Comparison of ENCODE assay signal across 13 cellular contexts in the genomic region with DNA sequence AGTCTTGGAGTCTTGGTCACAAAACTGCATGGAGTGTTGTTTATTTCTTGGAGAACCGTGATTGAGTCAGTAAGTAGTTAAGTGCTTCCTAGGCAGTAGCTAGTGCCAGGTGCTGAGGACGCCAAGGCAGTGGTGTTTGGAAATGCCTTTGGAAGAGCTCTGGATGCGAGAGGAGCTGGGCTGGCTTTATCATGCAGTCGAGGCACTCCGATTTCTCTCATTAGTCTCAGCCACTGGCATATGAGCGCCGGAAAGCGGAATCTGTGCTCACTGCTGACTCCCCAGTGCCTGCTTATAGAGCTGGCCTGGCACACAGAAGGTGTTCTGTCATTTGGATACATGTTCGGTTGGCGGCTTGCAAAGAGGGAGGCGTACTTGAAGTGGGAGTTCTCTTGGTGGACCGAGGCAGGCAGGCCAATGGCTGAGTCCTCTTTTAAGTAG. TPM values are rescaled to one million over a fixed set of nuclear protein-coding genes. Genes with fewer than 3 reads are reported as not detected.
DNase-seq lines count a peak whose midpoint lies in the region; ATAC-seq, FAIRE-seq and TF ChIP-seq lines count a peak whose summit lies in the region.
"Had no signal": no experiment of that assay in that cellular context is flagged by ENCODE, and none has a peak within 500 bp of the region (broad histone marks: within the 10 kb centered on the region; RNA-seq: fewer than 3 reads in every experiment).

No MANE protein-coding gene starts in this region.

- no peak for FAIRE-seq in K562 (lab: Jason Lieb, UNC)

- TF ChIP-seq RAD21 in K562 (CRISPR knock-in tag; conservative IDR thresholded peaks at IDR 0.05 in 1 of 2, IDR thresholded peaks at IDR 0.05 in 1 of 2): no peak

- H4K20me1 ChIP-seq in KMS-11 (ENCODE audit: insufficient read depth) (no peaks in the 10 kb centered on the region), K562 (replicated peaks; ENCODE audit: control insufficient read depth, insufficient read depth, low read length) (peaks cover 8% of the 10 kb centered on the region)

- POLR2A ChIA-PET in K562 (lab: Yijun Ruan, JAX): interaction anchor here (0.7 to 14.3 kb wide), 8 partner anchors 16 to 144 kb away, joined by 3 to 383 read pairs (median 3); no protein-coding TSS in a partner anchor
- POLR2A ChIA-PET in RWPE1 (lab: Yijun Ruan, JAX; ENCODE audit: low non-redundant PET): no interaction called here

- H3K27me3 ChIP-seq in KMS-11 (ENCODE audit: insufficient read depth, low read depth) (no peaks in the 10 kb centered on the region), K562 (ENCODE audit: control insufficient read depth in 2 of 2, insufficient read depth in 2 of 2, low read length in 2 of 2) (no peaks in the 10 kb centered on the region), tibial artery (no peaks in the 10 kb centered on the region), spleen (replicated peaks in 1 of 7) (no peaks in the 10 kb centered on the region)

- H2AFZ ChIP-seq in KMS-11 (ENCODE audit: low read depth): no peak overlapping the region
- H2AFZ ChIP-seq in K562 (ENCODE audit: low read depth, low read length): no peak overlapping the region

- no peak for TF ChIP-seq POLR2A in K562 (conservative IDR thresholded peaks at IDR 0.05)
- no peak for TF ChIP-seq POLR2A in spleen (IDR thresholded peaks at IDR 0.05)

- H3K79me2 ChIP-seq in KMS-11 (ENCODE audit: insufficient read depth, low read depth) (peaks cover 79% of the 10 kb centered on the region), K562 (ENCODE audit: control insufficient read depth, insufficient read depth, low read length) (peaks cover 69% of the 10 kb centered on the region)

- H3K27ac ChIP-seq in KMS-11 (peak overlapping the region; percentile 66), K562 (ENCODE audit: extremely low read depth, low read depth, low read length) (no peak overlapping the region), tibial artery (no peak overlapping the region), spleen (peak overlapping the region in 2 of 8 donors; percentile 12 to 24), RWPE1 (no peak overlapping the region)

- H3K9me1 ChIP-seq in K562 (ENCODE audit: control insufficient read depth, insufficient read depth, low read length): no peaks in the 10 kb centered on the region

- no peak for DNase-seq in K562 (ENCODE audit: extremely low read depth in 1 of 4, low spot score in 3 of 4)
- peak; percentile 37 for DNase-seq in left lobe of liver (ENCODE audit: low spot score)
- peak; percentile 70 to 72 for DNase-seq in tibial artery
- DNase-seq in spleen: no peak
- no peak for DNase-seq in RWPE1 (ENCODE audit: low spot score)
- DNase-seq in stimulated activated CD4-positive, alpha-beta T cell treated with anti-CD3 and anti-CD28 coated beads, Interleukin-4, amount 100 ng/mL, for 4 hours: no peak
- DNase-seq: activated naive CD8-positive, alpha-beta T cell treated with anti-CD3 and anti-CD28 coated beads, Interleukin-2, amount 10 ng/mL, durations not matched to agents 7 days and 5 days; cerebellar nuclear complex; NCI-H1417 treated with DMSO at 0.1 percent for 48 hours; NCI-H510A; stimulated activated CD4-positive, alpha-beta T cell treated with anti-CD3 and anti-CD28 coated beads, Interleukin-2, amount 100 ng/mL, for 48 hours had no signal

- H3K36me3 ChIP-seq in KMS-11 (ENCODE audit: insufficient read depth): no peaks in the 10 kb centered on the region
- no peaks in the 10 kb centered on the region; the same call in 1 of the 3 replicates for H3K36me3 ChIP-seq in K562 (ENCODE audit: control insufficient read depth, insufficient read depth, low read length)
- no peaks in the 10 kb centered on the region for H3K36me3 ChIP-seq in tibial artery
- peaks cover 0 to 6% (median 0%) of the 10 kb centered on the region in 6 donors for H3K36me3 ChIP-seq in spleen

- peaks cover 41% of the 10 kb centered on the region for H3K4me1 ChIP-seq in KMS-11 (ENCODE audit: low read depth, poor library complexity, severe bottlenecking)
- peaks cover 66 to 74% of the 10 kb centered on the region in 2 experiments for H3K4me1 ChIP-seq in K562 (replicated peaks in 1 of 2; ENCODE audit: control insufficient read depth in 2 of 2, insufficient read depth in 2 of 2, low read length in 2 of 2)
- peaks cover 0 to 55% (median 29%) of the 10 kb centered on the region in 4 donors for H3K4me1 ChIP-seq in tibial artery
- H3K4me1 ChIP-seq in spleen: peaks cover 37 to 92% (median 76%) of the 10 kb centered on the region in 6 donors

- no peak for ATAC-seq in K562
- ATAC-seq in left lobe of liver: no peak
- ATAC-seq: stimulated activated memory B cell treated with anti-CD40 and anti-IgM and Interleukin-4, amounts not matched to agents 10 μg/mL and 1 μg/mL and 100 μg/mL, for 72 hours had no signal

- TF ChIP-seq CTCF in KMS-11 (conservative IDR thresholded peaks at IDR 0.05; ENCODE audit: low read depth, low read length) (no peak), K562 (IDR thresholded peaks at IDR 0.05 in 2 of 3, conservative IDR thresholded peaks at IDR 0.05 in 1 of 3; ENCODE audit: insufficient read depth in 2 of 3, low read depth in 1 of 3, low read length in 3 of 3) (no peak), tibial artery (IDR thresholded peaks at IDR 0.05) (no peak), spleen (IDR thresholded peaks at IDR 0.05 in 8 of 11, conservative IDR thresholded peaks at IDR 0.05 in 3 of 11) (no peak), RWPE1 (conservative IDR thresholded peaks at IDR 0.05; ENCODE audit: low read depth) (no peak)

- H3K4me3 ChIP-seq in KMS-11 (IDR thresholded peaks at IDR 0.05; ENCODE audit: insufficient read depth, low read depth, low read length) (no peak overlapping the region), K562 (no peak overlapping the region), tibial artery (peak overlapping the region; percentile 6 to 13), spleen (peak overlapping the region in 2 of 8 donors; percentile 82 to 93)

- in situ Hi-C loops in K562 (cut with MboI): no loop called here

- CTCF ChIA-PET in K562 (lab: Yijun Ruan, JAX; ENCODE audit: low intra/inter-chr PET ratio) (no interaction called here), RWPE1 (lab: Yijun Ruan, JAX) (interaction anchor here (0.5 kb wide), 1 partner anchor 144 kb away, joined by 3 read pairs; no protein-coding TSS in a partner anchor)

- no peak for TF ChIP-seq EP300 in K562 (IDR thresholded peaks at IDR 0.05; ENCODE audit: low read length)

- intact Hi-C loops in K562 (cut with micrococcal nuclease): no loop called here
- intact Hi-C loops in tibial artery (cut with DNase I; ENCODE audit: low total_unique reads): loop anchor here (5.0 kb wide), 4 partner anchors 63 to 487 kb away; partner anchors contain the start of genes MAN1A2 and TRIM45
- intact Hi-C loops in spleen (cut with DNase I; ENCODE audit: low total_unique reads): loop anchor here (5.0 kb wide), 1 partner anchor 63 kb away; no protein-coding TSS in a partner anchor

- H3K9ac ChIP-seq in KMS-11 (no peak overlapping the region), K562 (ENCODE audit: insufficient read depth in 1 of 2, low read depth in 2 of 2, low read length in 2 of 2) (peak overlapping the region in 1 of 2 experiments; percentile 53; a peak in 1 of 4 replicates)

- H3K4me2 ChIP-seq in KMS-11 (peak overlapping the region; percentile 9; the same call in 1 of the 2 replicates), K562 (ENCODE audit: insufficient read depth, low read length) (0 out of 2 replicates have a peak overlapping the region, but pooled peaks have one; percentile 33)

- BruUV-seq in K562 (replicated peaks; lab: Mats Ljungman, UMichigan): no TSS peak

- H3K9me3 ChIP-seq in K562 (replicated peaks; ENCODE audit: control insufficient read depth, insufficient read depth, low read depth, low read length): no peaks in the 10 kb centered on the region
- H3K9me3 ChIP-seq in tibial artery: no peaks in the 10 kb centered on the region
- no peaks in the 10 kb centered on the region for H3K9me3 ChIP-seq in spleen

- 90% methylated on average over 10 of the region's 12 CpGs for WGBS in K562 (ENCODE audit: insufficient coverage, low coverage, missing lambda C conversion rate)
- 82 to 89% (median 85%) methylated on average over 12 of the region's 12 CpGs for WGBS in spleen, 5 donors

TF ChIP-seq in K562, 482 proteins besides CTCF, POLR2A, EP300 and RAD21:
- no peak for TF ChIP-seq HIVEP1 (CRISPR knock-in tag; IDR thresholded peaks at IDR 0.05)
- peak; percentile 37 for TF ChIP-seq RBBP5 (IDR thresholded peaks at IDR 0.05; ENCODE audit: borderline replicate concordance, insufficient read depth, low read length, poor library complexity, severe bottlenecking)

RNA-seq across cellular contexts. Expression of gene TENT5C, which starts 3.6 kb away (rescaled TPM):
- total RNA-seq in K562 (2011; cell fraction: chromatin; rRNA removed; ENCODE audit: low replicate concordance): 12.1 and 13.3 TPM in 2 replicates
- total RNA-seq in K562 (2011; cell fraction: nucleolus; rRNA removed): 8.7 and 8.8 TPM in 2 replicates
- 11.4 and 17.1 TPM in 2 replicates for total RNA-seq in K562 (2011; cell fraction: nucleoplasm; rRNA removed)
- total RNA-seq in K562 (2014; rRNA removed) (1.8 and 3.6 TPM in 2 replicates), K562 (2014; rRNA removed; fragmentation: Illumina TruSeq; extraction: Trizol) (4.5 and 5.2 TPM in 2 replicates), K562 (2015; rRNA removed; fragmentation: Illumina TruSeq; extraction: Trizol) (2.5 and 2.8 TPM in 2 replicates), K562 (2021) (7.1 and 7.7 TPM in 2 replicates), left lobe of liver (2.4 TPM), spleen (100 to 1,000 TPM in 1 of 7 donors, 10 to 100 TPM in 6; 32.0 to 181 (median 39.5) TPM)
- polyA plus RNA-seq in K562 (2011; rRNA removed) (7.7 and 8.2 TPM in 2 replicates), K562 (2014; fragmentation: Illumina TruSeq; extraction: Trizol) (3.4 and 4.0 TPM in 2 replicates), K562 (2014; fragmentation: Nextera tagmentation; extraction: Ambion mirVana) (1 to 10 TPM; 3.8 to 5.0 TPM), K562 (2014; rRNA removed) (2.8 and 2.9 TPM in 2 replicates), spleen (1 to 10 TPM; 5.6 to 8.1 (median 6.3) TPM)
- polyA plus RNA-seq in K562 (2011; cell fraction: cytosol; rRNA removed): 4.5 and 7.5 TPM in 2 replicates
- polyA plus RNA-seq in K562 (2011; cell fraction: nucleus; rRNA removed): 3.9 and 5.1 TPM in 2 replicates
- polyA plus RNA-seq in K562 (2012): 2.4 and 3.7 TPM in 2 replicates
- polyA minus RNA-seq in K562 (2011; rRNA and poly(A)+ RNA removed): 26.9 and 28.8 TPM in 2 replicates
- polyA minus RNA-seq in K562 (2011; cell fraction: cytosol; rRNA and poly(A)+ RNA removed): 11.0 and 11.5 TPM in 2 replicates
- polyA minus RNA-seq in K562 (2011; cell fraction: nucleus; rRNA and poly(A)+ RNA removed): 7.1 and 12.4 TPM in 2 replicates

Comparison
In these comparisons a context has a peak if more than half of its experiments do, and no peak if none do; other contexts are left out.
1. H3K4me3 ChIP-seq: peak in tibial artery (2 of 2); none in KMS-11 (single experiment) and K562 (single experiment).
2. DNase-seq: peak in left lobe of liver (single experiment) and tibial artery (2 of 2); none in K562 (0 of 4), spleen (single experiment), RWPE1 (single experiment) and stimulated activated CD4-positive, alpha-beta T cell treated with anti-CD3 and anti-CD28 coated beads, Interleukin-4, amount 100 ng/mL, for 4 hours (0 of 2).